Comparison of ENCODE assay signal across 25 cellular contexts in the genomic region with DNA sequence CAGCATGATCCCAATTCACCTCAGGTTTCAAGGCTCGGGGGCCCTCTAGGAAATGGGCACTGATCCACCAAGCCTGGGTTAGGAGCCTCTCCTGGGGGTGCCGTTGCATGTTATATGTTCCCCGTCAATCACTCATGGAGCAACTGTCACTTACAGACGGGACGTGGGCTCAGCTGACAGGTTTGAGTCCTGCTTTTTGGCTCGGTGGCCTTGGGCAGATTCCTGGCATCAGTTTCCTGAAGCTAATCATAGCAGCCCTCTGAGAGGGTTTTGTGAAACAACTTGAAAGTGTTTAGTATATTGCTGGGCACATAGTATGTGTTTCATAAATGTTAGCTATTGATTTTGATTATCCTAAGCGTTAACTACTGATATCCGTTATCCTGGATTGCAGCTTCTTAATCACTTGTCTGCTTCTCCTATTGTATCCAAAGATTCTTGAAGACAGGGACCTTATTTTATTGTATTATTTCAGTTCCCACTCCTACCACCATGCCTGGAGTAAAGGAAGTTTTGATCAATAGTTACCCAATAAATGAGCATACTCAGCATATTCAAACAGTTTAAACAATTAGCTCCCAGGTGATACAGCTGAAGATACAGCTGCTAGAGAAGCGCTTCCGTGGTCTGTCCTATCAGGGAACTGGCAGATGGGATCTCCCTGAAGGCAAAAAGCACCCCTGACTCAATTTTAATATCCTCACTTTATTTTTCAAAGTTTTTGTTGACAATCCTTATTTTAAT.
"Had no signal": no experiment of that assay in that cellular context is flagged by ENCODE, and none has a peak within 500 bp of the region (broad histone marks: within the 10 kb centered on the region; RNA-seq: fewer than 3 reads in every experiment).

No MANE protein-coding gene starts in this region.

- H3K9me3 ChIP-seq: colonic mucosa, neutrophil, sigmoid colon, upper lobe of left lung, vagina had no signal

- ATAC-seq: activated CD8-positive, alpha-beta memory T cell treated with anti-CD3 and anti-CD28 coated beads, Interleukin-2, amount 10 ng/mL, durations not matched to agents 7 days and 5 days; activated CD8-positive, alpha-beta T cell treated with anti-CD3 and anti-CD28 coated beads, Interleukin-2, amount 10 ng/mL, durations not matched to agents 7 days and 5 days; activated naive CD4-positive, alpha-beta T cell treated with anti-CD3 and anti-CD28 coated beads, Interleukin-2, amount 50 U/mL, for 72 hours; stimulated activated memory B cell treated with anti-CD40 and anti-IgM and Interleukin-4, amounts not matched to agents 10 μg/mL and 1 μg/mL and 100 μg/mL, for 72 hours; stimulated activated naive CD8-positive, alpha-beta T cell treated with anti-CD3 and anti-CD28 coated beads, Interleukin-15, amount 100 ng/mL, for 72 hours; WTC11 had no signal

- H3K27me3 ChIP-seq: colonic mucosa, hepatocyte, neutrophil, sigmoid colon, upper lobe of left lung, vagina had no signal

- H3K4me1 ChIP-seq: colonic mucosa, sigmoid colon, upper lobe of left lung, vagina had no signal

- H3K27ac ChIP-seq: colonic mucosa, hepatocyte, neutrophil, sigmoid colon, upper lobe of left lung, vagina had no signal

- H3K36me3 ChIP-seq: colonic mucosa, neutrophil, sigmoid colon, upper lobe of left lung, vagina had no signal

- DNase-seq: activated CD8-positive, alpha-beta memory T cell treated with anti-CD3 and anti-CD28 coated beads, Interleukin-2, amount 10 ng/mL, durations not matched to agents 7 days and 5 days; activated CD8-positive, alpha-beta T cell treated with anti-CD3 and anti-CD28 coated beads, Interleukin-2, amount 10 ng/mL, durations not matched to agents 7 days and 5 days; activated naive CD4-positive, alpha-beta T cell; activated T-cell treated with anti-CD3 and anti-CD28 coated beads, Interleukin-2, amount 50 U/mL, for 48 hours; anterior cingulate cortex; cerebellar nuclear complex; colonic mucosa; effector CD8-positive, alpha-beta T cell; islet precursor cell; mammary epithelial cell; naive B cell; nephron progenitor cell; sigmoid colon; stimulated activated CD4-positive, alpha-beta T cell treated with anti-CD3 and anti-CD28 coated beads, Interleukin-1b, Interleukin-23, amount 100 ng/mL, for 48 hours; stimulated activated CD4-positive, alpha-beta T cell treated with anti-CD3 and anti-CD28 coated beads, Interleukin-4, amount 100 ng/mL, for 4 hours; stimulated activated CD8-positive, alpha-beta memory T cell treated with anti-CD3 and anti-CD28 coated beads, Interleukin-4, amount 100 ng/mL, for 48 hours; stimulated activated naive CD8-positive, alpha-beta T cell treated with anti-CD3 and anti-CD28 coated beads, Interleukin-15, amount 100 ng/mL, for 72 hours; upper lobe of left lung had no signal

- H3K4me3 ChIP-seq: colonic mucosa, hepatocyte, sigmoid colon, smooth muscle cell, upper lobe of left lung, vagina had no signal
